9 cellular contexts compared by ENCODE assay signal in the genomic region with DNA sequence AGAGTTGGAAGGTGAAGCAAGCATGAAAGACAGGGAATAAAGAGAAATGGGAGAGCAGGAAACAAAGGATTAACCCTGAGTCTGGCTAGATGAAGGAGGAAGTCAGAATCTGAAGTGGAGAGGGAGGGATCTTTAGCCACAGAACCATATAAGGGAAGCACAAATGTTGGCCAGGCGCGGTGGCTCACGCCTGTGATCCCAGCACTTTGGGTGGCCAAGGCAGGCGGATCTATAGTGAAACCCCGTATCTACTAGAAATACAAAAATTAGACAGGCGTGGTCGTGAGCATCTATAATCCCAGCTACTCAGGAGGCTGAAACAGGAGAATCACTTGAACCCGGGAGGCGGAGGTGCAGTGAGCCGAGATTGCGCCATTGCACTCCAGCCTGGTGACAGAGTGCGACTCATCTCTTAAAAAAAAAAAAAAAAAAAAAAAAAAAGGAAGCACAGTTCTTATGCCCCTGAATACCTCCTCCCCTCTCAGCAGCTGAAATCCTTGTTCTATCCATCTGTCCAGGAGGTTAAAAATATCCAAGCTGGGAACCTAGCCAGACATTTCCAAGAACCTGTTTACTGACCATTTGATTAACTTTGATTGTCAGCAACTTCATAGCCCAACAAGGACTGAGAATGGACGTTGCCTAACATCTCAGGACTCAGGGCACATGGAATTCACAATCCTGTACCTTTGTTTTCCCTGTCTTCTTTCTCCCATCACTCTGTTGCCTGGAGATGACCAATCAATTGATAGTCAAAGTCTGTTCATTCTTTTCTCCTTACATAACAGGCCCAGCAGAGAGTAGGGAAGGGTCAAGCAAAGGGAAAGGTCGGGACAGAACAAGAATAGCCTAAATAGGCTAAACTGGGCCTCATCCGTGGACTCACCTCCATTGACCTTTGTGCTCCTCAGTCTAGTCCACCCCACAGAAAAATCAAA. TPM values are rescaled to one million over a fixed set of nuclear protein-coding genes. Genes with fewer than 3 reads are reported as not detected.
DNase-seq lines count a peak whose midpoint lies in the region; TF ChIP-seq lines count a peak whose summit lies in the region.
"Had no signal": no experiment of that assay in that cellular context is flagged by ENCODE, and none has a peak within 500 bp of the region (broad histone marks: within the 10 kb centered on the region; RNA-seq: fewer than 3 reads in every experiment).

No MANE protein-coding gene starts in this region.

- H3K27ac Mint-ChIP-seq in nephron progenitor cell: peak overlapping the region; percentile 47

- POLR2A ChIA-PET in AG04450 (lab: Yijun Ruan, JAX) (no interaction called here), SK-N-SH (lab: Yijun Ruan, JAX) (interaction anchor here (0.6 kb wide), 1 partner anchor 41 kb away, joined by 3 read pairs; no protein-coding TSS in a partner anchor)

- CTCF ChIA-PET in AG04450 (lab: Charles Lee) (interaction anchor here (0.6 to 2.3 kb wide), 3 partner anchors 8 to 46 kb away, joined by 3 to 7 read pairs (median 6); no protein-coding TSS in a partner anchor), SK-N-SH (lab: Yijun Ruan, JAX) (interaction anchor here (1.3 to 10.6 kb wide), 3 partner anchors 8 to 94 kb away, joined by 5 to 99 read pairs (median 11); no protein-coding TSS in a partner anchor)

- no peak for TF ChIP-seq POLR2A in ovary (IDR thresholded peaks at IDR 0.05)

- no peaks in the 10 kb centered on the region for H3K36me3 ChIP-seq in SK-N-SH (replicated peaks in 1 of 2; ENCODE audit: control insufficient read depth in 1 of 2, insufficient read depth in 2 of 2, low read length in 1 of 2)
- no peaks in the 10 kb centered on the region for H3K36me3 ChIP-seq in ovary

- H3K9me2 ChIP-seq in SK-N-SH: no peaks in the 10 kb centered on the region

- no peaks in the 10 kb centered on the region for H3K36me3 Mint-ChIP-seq in nephron progenitor cell (ENCODE audit: low read depth)

- no peaks in the 10 kb centered on the region for H4K20me1 ChIP-seq in SK-N-SH (ENCODE audit: insufficient read depth)

- WGBS in SK-N-SH (ENCODE audit: low lambda C conversion rate): 63% methylated on average over 15 of the region's 15 CpGs
- WGBS in ovary, 3 donors: 56 to 65% (median 59%) methylated on average over 15 of the region's 15 CpGs

- peaks cover 44% of the 10 kb centered on the region for H3K4me1 Mint-ChIP-seq in nephron progenitor cell

- TF ChIP-seq CTCF in AG04450 (IDR thresholded peaks at IDR 0.05; ENCODE audit: low read depth, low read length) (no peak), SK-N-SH (IDR thresholded peaks at IDR 0.05) (no peak), nephron progenitor cell (IDR thresholded peaks at IDR 0.05) (no peak), ovary (IDR thresholded peaks at IDR 0.05) (no peak), GM10266 (IDR thresholded peaks at IDR 0.05; ENCODE audit: control insufficient read depth, insufficient read depth, low read depth, missing control alignments) (no peak)

- H3K9ac ChIP-seq in SK-N-SH: no peak overlapping the region

- H3K27me3 Mint-ChIP-seq in nephron progenitor cell (ENCODE audit: low read depth, poor library complexity): no peaks in the 10 kb centered on the region

- no peaks in the 10 kb centered on the region for H3K79me2 ChIP-seq in SK-N-SH (ENCODE audit: insufficient read depth)

- DNase-seq in AG04450 (ENCODE audit: low read depth, low spot score) (no peak), HK-2 (ENCODE audit: unreplicated experiment) (peak; percentile 58), SK-N-SH (no peak), epithelial cell of prostate (ENCODE audit: low read depth, low spot score) (no peak), nephron progenitor cell (no peak), ovary (no peak), GM10266 (ENCODE audit: extremely low spot score) (no peak), superior temporal gyrus (ENCODE audit: extremely low spot score) (no peak)

- H3K9me3 ChIP-seq in AG04450 (ENCODE audit: control insufficient read depth, insufficient read depth, low read length) (no peaks in the 10 kb centered on the region), SK-N-SH (no peaks in the 10 kb centered on the region), ovary (no peaks in the 10 kb centered on the region)

- no peak overlapping the region for H3K4me3 ChIP-seq in AG04450 (ENCODE audit: low read depth, low read length)
- no peak overlapping the region for H3K4me3 ChIP-seq in SK-N-SH (ENCODE audit: low read depth in 2 of 2, low read length in 1 of 2)
- H3K4me3 ChIP-seq in ovary: no peak overlapping the region

- H3K27me3 ChIP-seq in AG04450 (ENCODE audit: control insufficient read depth, insufficient read depth, low read length): no peaks in the 10 kb centered on the region
- H3K27me3 ChIP-seq in SK-N-SH (ENCODE audit: insufficient read depth): no peaks in the 10 kb centered on the region
- no peaks in the 10 kb centered on the region for H3K27me3 ChIP-seq in ovary

- TF ChIP-seq EP300 in SK-N-SH (IDR thresholded peaks at IDR 0.05; ENCODE audit: borderline replicate concordance in 1 of 2, low read depth in 1 of 2, low read length in 1 of 2) (no peak), ovary (IDR thresholded peaks at IDR 0.05) (no peak)

- H3F3A ChIP-seq in SK-N-SH (replicated peaks; ENCODE audit: insufficient read depth): peaks cover 7% of the 10 kb centered on the region

- intact Hi-C loops in ovary (cut with DNase I): no loop called here

- H3K4me3 Mint-ChIP-seq in nephron progenitor cell: no peak overlapping the region

- TF ChIP-seq RAD21 in SK-N-SH (IDR thresholded peaks at IDR 0.05; ENCODE audit: low read length): no peak

- H3K4me1 ChIP-seq in SK-N-SH (ENCODE audit: control insufficient read depth in 1 of 2, insufficient read depth in 2 of 2, low read depth in 1 of 2, low read length in 1 of 2): peaks cover 8 to 14% of the 10 kb centered on the region in 2 experiments; a peak in 3 of 4 replicates
- H3K4me1 ChIP-seq in ovary (ENCODE audit: insufficient read depth): peaks cover 12% of the 10 kb centered on the region

- peak overlapping the region; percentile 85 for H2AFZ ChIP-seq in SK-N-SH (ENCODE audit: low read depth)

- H3K4me2 ChIP-seq in SK-N-SH: peak overlapping the region; percentile 37; the same call in 1 of the 2 replicates

- H3K9me3 Mint-ChIP-seq in nephron progenitor cell: no peaks in the 10 kb centered on the region

- H3K27ac ChIP-seq in AG04450 (ENCODE audit: low read depth, low read length) (peak overlapping the region; percentile 77), SK-N-SH (ENCODE audit: low read depth in 2 of 2, low read length in 1 of 2) (peak overlapping the region; percentile 51 to 69; a peak in 3 of 4 replicates), epithelial cell of prostate (peak overlapping the region; percentile 92), ovary (no peak overlapping the region)

TF ChIP-seq in SK-N-SH, 30 proteins besides CTCF, POLR2A, EP300 and RAD21 (continues in another document):
- TF ChIP-seq USF1 (IDR thresholded peaks at IDR 0.05; ENCODE audit: borderline replicate concordance, low read depth) (no peak), NFIC (IDR thresholded peaks at IDR 0.05; ENCODE audit: borderline replicate concordance) (peak; percentile 37; the same call in 1 of the 2 replicates), YY1 (IDR thresholded peaks at IDR 0.05; ENCODE audit: low read depth) (no peak), TEAD4 (IDR thresholded peaks at IDR 0.05; ENCODE audit: borderline replicate concordance, insufficient read depth) (no peak), EZH2phosphoT487 (IDR thresholded peaks at IDR 0.05; ENCODE audit: borderline replicate concordance, low read depth) (no peak), SIN3A (IDR thresholded peaks at IDR 0.05; ENCODE audit: borderline replicate concordance, low read depth, low read length) (no peak)

RNA-seq across cellular contexts. Expression of gene TXNIP, which starts 10.6 kb away (rescaled TPM):
- polyA plus RNA-seq in AG04450 (2011; rRNA removed): 156 and 229 TPM in 2 replicates
- polyA minus RNA-seq in AG04450 (2011; rRNA and poly(A)+ RNA removed): 235 and 252 TPM in 2 replicates
- polyA plus RNA-seq in SK-N-SH (2012; rRNA removed): 44.6 and 77.3 TPM in 2 replicates
- 60.3 and 73.3 TPM in 2 replicates for polyA plus RNA-seq in SK-N-SH (2012; cell fraction: cytosol; rRNA removed)
- polyA plus RNA-seq in SK-N-SH (2012; cell fraction: nucleus; rRNA removed): 41.9 and 93.1 TPM in 2 replicates
- 1,000 to 10,000 TPM in 1 of 7 donors, 100 to 1,000 TPM in 6; 335 to 1,406 (median 617) TPM for total RNA-seq in ovary
- 1,000 to 10,000 TPM in 1 of 2 donors, 100 to 1,000 TPM in 1; 570 to 1,154 TPM for polyA plus RNA-seq in ovary

RNA-seq across cellular contexts. Expression of gene POLR3GL, which starts 21.3 kb away (rescaled TPM):
- 23.1 and 25.0 TPM in 2 replicates for polyA plus RNA-seq in AG04450 (2011; rRNA removed)
- polyA minus RNA-seq in AG04450 (2011; rRNA and poly(A)+ RNA removed): 8.7 and 9.9 TPM in 2 replicates
- polyA plus RNA-seq in SK-N-SH (2012; rRNA removed): 15.8 and 17.3 TPM in 2 replicates
- 18.3 and 24.3 TPM in 2 replicates for polyA plus RNA-seq in SK-N-SH (2012; cell fraction: cytosol; rRNA removed)
- 12.2 and 13.1 TPM in 2 replicates for polyA plus RNA-seq in SK-N-SH (2012; cell fraction: nucleus; rRNA removed)
- 10 to 100 TPM; 16.7 to 27.9 (median 23.4) TPM for total RNA-seq in ovary
- polyA plus RNA-seq in ovary: 10 to 100 TPM; 40.6 to 51.4 TPM

RNA-seq across cellular contexts. Expression of gene ANKRD34A, which starts 21.4 kb away (rescaled TPM):
- polyA plus RNA-seq in AG04450 (2011; rRNA removed) (0.83 and 1.2 TPM in 2 replicates), SK-N-SH (2012; rRNA removed) (2.6 and 3.6 TPM in 2 replicates), ovary (under 1 TPM; 0.50 to 0.62 TPM)
- 1.1 and 1.5 TPM in 2 replicates for polyA minus RNA-seq in AG04450 (2011; rRNA and poly(A)+ RNA removed)
- polyA plus RNA-seq in SK-N-SH (2012; cell fraction: cytosol; rRNA removed): 1.7 and 2.4 TPM in 2 replicates
- 9.4 and 13.1 TPM in 2 replicates for polyA plus RNA-seq in SK-N-SH (2012; cell fraction: nucleus; rRNA removed)
- total RNA-seq in ovary: 1 to 10 TPM in 6 of 7 donors, under 1 TPM in 1; 0.48 to 5.2 (median 3.1) TPM

RNA-seq across cellular contexts. Expression of gene LIX1L, which starts 28.0 kb away (rescaled TPM):
- polyA plus RNA-seq in AG04450 (2011; rRNA removed) (39.3 and 47.2 TPM in 2 replicates), SK-N-SH (2012; rRNA removed) (39.1 and 39.4 TPM in 2 replicates), ovary (10 to 100 TPM; 28.7 to 52.6 TPM)
- polyA minus RNA-seq in AG04450 (2011; rRNA and poly(A)+ RNA removed): 25.7 and 33.3 TPM in 2 replicates
- polyA plus RNA-seq in SK-N-SH (2012; cell fraction: cytosol; rRNA removed): 46.0 and 49.7 TPM in 2 replicates
- 22.1 and 26.1 TPM in 2 replicates for polyA plus RNA-seq in SK-N-SH (2012; cell fraction: nucleus; rRNA removed)
- 100 to 1,000 TPM in 1 of 7 donors, 10 to 100 TPM in 6; 37.9 to 102 (median 73.9) TPM for total RNA-seq in ovary

RNA-seq across cellular contexts. Expression of gene HJV, which starts 35.8 kb away (rescaled TPM):
- polyA plus RNA-seq in AG04450 (2011; rRNA removed): not detected in 2 replicates
- not detected in 2 replicates for polyA minus RNA-seq in AG04450 (2011; rRNA and poly(A)+ RNA removed)
- polyA plus RNA-seq in SK-N-SH (2012; rRNA removed): 0.05 TPM in 1 of 2 replicates, not detected in the other
- 0.10 TPM in 1 of 2 replicates, not detected in the other for polyA plus RNA-seq in SK-N-SH (2012; cell fraction: cytosol; rRNA removed)
- not detected in 2 replicates for polyA plus RNA-seq in SK-N-SH (2012; cell fraction: nucleus; rRNA removed)
- total RNA-seq in ovary: not detected
- polyA plus RNA-seq in ovary: not detected
- total RNA-seq: dermis microvascular lymphatic vessel endothelial cell had no signal

Comparison
In these comparisons a context has a peak if more than half of its experiments do, and no peak if none do; other contexts are left out.
1. H3K27ac ChIP-seq: peak in AG04450 (single experiment), SK-N-SH (2 of 2) and epithelial cell of prostate (single experiment); none in ovary (0 of 2).